34 cellular contexts compared by ENCODE assay signal in genomic region chr3:153190923-153191322, GRCh38.
"Had no signal": no experiment of that assay in that cellular context is flagged by ENCODE, and none has a peak within 500 bp of the region (broad histone marks: within the 10 kb centered on the region; RNA-seq: fewer than 3 reads in every experiment).

No MANE protein-coding gene starts in this region.

- FAIRE-seq: astrocyte, bronchial epithelial cell had no signal

- H3K27ac ChIP-seq: adrenal gland, ascending aorta, body of pancreas, brain microvascular endothelial cell, breast epithelium, cardiac muscle cell had no signal

- H3K4me3 ChIP-seq: adrenal gland, ascending aorta, body of pancreas, breast epithelium, cardiac muscle cell had no signal

- H3K27me3 ChIP-seq: adrenal gland, ascending aorta, body of pancreas, brain microvascular endothelial cell, breast epithelium, cardiac muscle cell had no signal

- DNase-seq: activated effector memory CD4-positive, alpha-beta T cell treated with anti-CD3 and anti-CD28 coated beads, Interleukin-2, amount 50 U/mL, for 16 hours; activated effector memory CD4-positive, alpha-beta T cell treated with Interleukin-2 at 50 U/mL for 16 hours; activated gamma-delta T cell; activated gamma-delta T cell treated with Interleukin-2 at 50 U/mL for 16 hours; activated naive CD4-positive, alpha-beta T cell; activated naive CD4-positive, alpha-beta T cell treated with anti-CD3 and anti-CD28 coated beads for 36 hours; activated naive CD4-positive, alpha-beta T cell treated with anti-CD3 and anti-CD28 coated beads, Interleukin-2, amount 10 ng/mL, durations not matched to agents 7 days and 5 days; activated naive CD4-positive, alpha-beta T cell treated with anti-CD3 and anti-CD28 coated beads, Interleukin-2, amount 50 U/mL, for 16 hours; activated naive CD4-positive, alpha-beta T cell treated with Interleukin-2 at 50 U/mL for 16 hours; activated naive CD8-positive, alpha-beta T cell treated with anti-CD3 and anti-CD28 coated beads for 36 hours; activated naive CD8-positive, alpha-beta T cell treated with anti-CD3 and anti-CD28 coated beads, Interleukin-2, amount 10 ng/mL, durations not matched to agents 7 days and 5 days; activated naive CD8-positive, alpha-beta T cell treated with anti-CD3 and anti-CD28 coated beads, Interleukin-2, amount 50 U/mL, for 24 hours; activated T-cell treated with anti-CD3 and anti-CD28 coated beads, Interleukin-2, amount 50 U/mL, for 1 hour; activated T-cell treated with anti-CD3 and anti-CD28 coated beads, Interleukin-2, amount 50 U/mL, for 24 hours; activated T-cell treated with anti-CD3 and anti-CD28 coated beads, Interleukin-2, amount 50 U/mL, for 4 hours; activated T-cell treated with anti-CD3 and anti-CD28 coated beads, Interleukin-2, amount 50 U/mL, for 48 hours; activated T-cell treated with anti-CD3 and anti-CD28 coated beads, Interleukin-2, amount 50 U/mL, for 72 hours; adrenal gland; amniotic stem cell; amygdala; anterior cingulate cortex; aorta; body of pancreas; brain microvascular endothelial cell; caudate nucleus; central memory CD4-positive, alpha-beta T cell; cerebellar nuclear complex had no signal

- H3K4me1 ChIP-seq: adrenal gland, ascending aorta, body of pancreas, breast epithelium had no signal

- H3K9me3 ChIP-seq: adrenal gland, ascending aorta, body of pancreas, breast epithelium had no signal

- H3K36me3 ChIP-seq: adrenal gland, ascending aorta, brain microvascular endothelial cell, breast epithelium, cardiac muscle cell had no signal

- ATAC-seq: activated naive CD4-positive, alpha-beta T cell treated with anti-CD3 and anti-CD28 coated beads, Interleukin-2, amount 50 U/mL, for 72 hours; activated naive CD8-positive, alpha-beta T cell treated with anti-CD3 and anti-CD28 coated beads, Interleukin-2, amount 50 U/mL, for 24 hours; activated T-cell treated with anti-CD3 and anti-CD28 coated beads, Interleukin-2, amount 50 U/mL, for 4 hours; activated T-cell treated with anti-CD3 and anti-CD28 coated beads, Interleukin-2, amount 50 U/mL, for 72 hours; activated T-helper 17 cell treated with anti-CD3 and anti-CD28 coated beads, Interleukin-2, amount 50 U/mL, for 72 hours; body of pancreas had no signal
